In the genomic region with DNA sequence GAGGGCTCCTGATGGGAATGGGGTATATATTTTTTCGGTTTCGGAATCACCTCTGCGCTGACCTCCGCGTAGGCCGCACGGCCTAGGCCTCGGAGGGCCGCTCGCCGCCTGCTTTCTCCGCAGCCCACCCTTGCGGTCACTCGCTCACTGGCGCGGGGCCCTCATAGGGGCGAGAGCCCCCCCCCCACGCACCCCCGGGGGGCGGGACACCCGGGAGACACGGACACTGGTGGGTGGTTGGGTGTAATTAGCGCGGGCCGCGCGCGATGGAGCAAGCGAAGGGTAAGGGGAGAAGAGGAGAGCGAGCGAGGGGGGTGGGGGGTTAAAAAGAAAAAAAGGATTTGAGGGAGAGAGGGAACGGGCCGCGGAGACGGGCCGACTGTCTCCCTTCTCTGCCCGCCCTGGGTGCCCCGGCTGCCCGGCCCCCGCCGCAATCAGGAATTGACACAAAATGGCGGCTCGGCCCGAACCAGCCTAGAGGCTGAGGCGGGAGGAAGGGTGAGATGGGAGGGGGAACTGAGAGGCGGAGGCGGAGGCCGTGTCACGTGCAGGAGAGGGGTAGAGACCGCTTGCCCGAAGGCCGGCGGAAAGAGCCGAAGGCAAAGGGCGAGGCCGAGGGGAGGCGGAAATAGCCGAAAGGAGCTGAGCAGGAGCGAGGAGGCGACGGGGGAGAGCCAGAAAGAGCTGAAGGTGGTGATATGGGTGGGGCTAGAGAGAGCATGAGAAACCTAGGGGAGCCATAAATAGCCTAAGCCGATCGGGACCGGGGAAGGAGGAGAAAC, we compare ENCODE assay signal across 8 cellular contexts. TPM values are rescaled to one million over a fixed set of nuclear protein-coding genes. Genes with fewer than 3 reads are reported as not detected.
DNase-seq lines count a peak whose midpoint lies in the region; ATAC-seq and TF ChIP-seq lines count a peak whose summit lies in the region.

No MANE protein-coding gene starts in this region.

- no peaks in the 10 kb centered on the region for H3K9me3 ChIP-seq in spleen

- H3K4me3 Mint-ChIP-seq in central memory CD8-positive, alpha-beta T cell: peak overlapping the region; percentile 96

- TF ChIP-seq CTCF in AG09319 (IDR thresholded peaks at IDR 0.05; ENCODE audit: low read depth, low read length) (no peak), spleen (IDR thresholded peaks at IDR 0.05 in 8 of 11, conservative IDR thresholded peaks at IDR 0.05 in 3 of 11) (peak in 2 of 11 experiments; percentile 10 to 11)

- peak; percentile 99 for DNase-seq in AG09319 (ENCODE audit: extremely low read depth, low read depth)
- DNase-seq in NCI-H345 treated with DMSO at 0.1 percent for 48 hours (lab: John Stamatoyannopoulos, UW; ENCODE audit: unreplicated experiment): peak; percentile 75
- peak; percentile 99 for DNase-seq in activated CD4-positive, CD25-positive, alpha-beta regulatory T cell treated with anti-CD3 and anti-CD28 coated beads, Interleukin-2, amount 50 U/mL, for 16 hours (ENCODE audit: low read depth, low spot score)
- peak; percentile 98 to 100 for DNase-seq in central memory CD8-positive, alpha-beta T cell (ENCODE audit: low spot score in 2 of 2)
- DNase-seq in inferior parietal cortex (ENCODE audit: extremely low spot score): peak; percentile 99
- peak; percentile 100 for DNase-seq in spleen

- H3K27me3 Mint-ChIP-seq in central memory CD8-positive, alpha-beta T cell: no peaks in the 10 kb centered on the region

- peaks cover 42% of the 10 kb centered on the region for H3K36me3 Mint-ChIP-seq in central memory CD8-positive, alpha-beta T cell (ENCODE audit: insufficient read depth)

- intact Hi-C loops in spleen (cut with DNase I; ENCODE audit: low total_unique reads): no loop called here

- peaks cover 27 to 42% (median 33%) of the 10 kb centered on the region in 6 donors for H3K4me1 ChIP-seq in spleen

- TF ChIP-seq POLR2A in spleen (IDR thresholded peaks at IDR 0.05): peak; percentile 14 to 74 (median 37)

- peak overlapping the region; percentile 99 to 100 (median 100) for H3K27ac ChIP-seq in spleen

- peak overlapping the region; percentile 62 to 93 (median 81) for H3K4me3 ChIP-seq in spleen

- 0 to 1% (median 0%) methylated on average over 63 to 64 of the region's 64 CpGs for WGBS in spleen, 5 donors

- H3K27me3 ChIP-seq in spleen (replicated peaks in 1 of 7): no peaks in the 10 kb centered on the region

- H3K27ac Mint-ChIP-seq in central memory CD8-positive, alpha-beta T cell (ENCODE audit: low read depth): peak overlapping the region; percentile 100

- peaks cover 0 to 8% (median 0%) of the 10 kb centered on the region in 6 donors for H3K36me3 ChIP-seq in spleen

- no peaks in the 10 kb centered on the region for H3K9me3 Mint-ChIP-seq in central memory CD8-positive, alpha-beta T cell

- ATAC-seq in GM19035 (IDR thresholded peaks at IDR 0.05; ENCODE audit: unreplicated experiment) (peak; percentile 74), HG03342 (IDR thresholded peaks at IDR 0.05; ENCODE audit: unreplicated experiment) (peak; percentile 82)
- ATAC-seq in central memory CD8-positive, alpha-beta T cell (replicated peaks; ENCODE audit: extremely low read depth, poor library complexity, severe bottlenecking): peak; percentile 82

- peaks cover 38% of the 10 kb centered on the region for H3K4me1 Mint-ChIP-seq in central memory CD8-positive, alpha-beta T cell

RNA-seq across cellular contexts. Expression of a gene that starts 0.7 kb away (rescaled TPM):
- total RNA-seq in spleen: 10 to 100 TPM; 26.8 to 68.7 (median 44.1) TPM
- 10 to 100 TPM in 1 of 3 donors, 1 to 10 TPM in 2; 6.0 to 14.2 (median 7.5) TPM for polyA plus RNA-seq in spleen

RNA-seq across cellular contexts. Expression of a gene that starts 17.8 kb away (rescaled TPM):
- 10 to 100 TPM; 42.7 to 72.4 (median 59.5) TPM for total RNA-seq in spleen
- polyA plus RNA-seq in spleen: 10 to 100 TPM; 28.1 to 53.3 (median 43.9) TPM

Comparison
In these comparisons a context has a peak if more than half of its experiments do, and no peak if none do; other contexts are left out.
1. Peak in every context shown above with its lines: DNase-seq, ATAC-seq, H3K4me3 ChIP-seq and H3K27ac ChIP-seq.